In the genomic region with DNA sequence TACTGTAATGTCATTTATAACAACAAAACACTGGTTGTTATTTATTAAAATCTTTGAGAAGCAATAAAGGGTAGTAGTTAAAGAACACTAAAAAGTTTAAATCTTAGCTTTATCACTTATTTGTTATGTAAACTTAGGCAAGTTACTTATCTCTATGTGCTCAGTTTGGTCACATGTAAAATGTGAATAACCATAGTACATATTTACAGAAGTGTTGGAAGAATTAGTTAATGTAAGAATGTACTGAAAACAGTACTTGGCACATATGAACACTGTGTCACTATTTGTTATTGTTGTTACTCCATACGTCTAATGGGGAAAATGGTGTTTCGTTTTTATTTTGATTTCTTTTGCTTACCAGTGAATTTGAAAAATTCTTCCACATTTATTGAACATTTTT, we compare ENCODE assay signal across 1 cellular context.
TF ChIP-seq lines count a peak whose summit lies in the region.

No MANE protein-coding gene starts in this region.

TF ChIP-seq in GM12878, 131 proteins besides CTCF, POLR2A, EP300 and RAD21 (continued from another document):
- TF ChIP-seq, protein P1, sequence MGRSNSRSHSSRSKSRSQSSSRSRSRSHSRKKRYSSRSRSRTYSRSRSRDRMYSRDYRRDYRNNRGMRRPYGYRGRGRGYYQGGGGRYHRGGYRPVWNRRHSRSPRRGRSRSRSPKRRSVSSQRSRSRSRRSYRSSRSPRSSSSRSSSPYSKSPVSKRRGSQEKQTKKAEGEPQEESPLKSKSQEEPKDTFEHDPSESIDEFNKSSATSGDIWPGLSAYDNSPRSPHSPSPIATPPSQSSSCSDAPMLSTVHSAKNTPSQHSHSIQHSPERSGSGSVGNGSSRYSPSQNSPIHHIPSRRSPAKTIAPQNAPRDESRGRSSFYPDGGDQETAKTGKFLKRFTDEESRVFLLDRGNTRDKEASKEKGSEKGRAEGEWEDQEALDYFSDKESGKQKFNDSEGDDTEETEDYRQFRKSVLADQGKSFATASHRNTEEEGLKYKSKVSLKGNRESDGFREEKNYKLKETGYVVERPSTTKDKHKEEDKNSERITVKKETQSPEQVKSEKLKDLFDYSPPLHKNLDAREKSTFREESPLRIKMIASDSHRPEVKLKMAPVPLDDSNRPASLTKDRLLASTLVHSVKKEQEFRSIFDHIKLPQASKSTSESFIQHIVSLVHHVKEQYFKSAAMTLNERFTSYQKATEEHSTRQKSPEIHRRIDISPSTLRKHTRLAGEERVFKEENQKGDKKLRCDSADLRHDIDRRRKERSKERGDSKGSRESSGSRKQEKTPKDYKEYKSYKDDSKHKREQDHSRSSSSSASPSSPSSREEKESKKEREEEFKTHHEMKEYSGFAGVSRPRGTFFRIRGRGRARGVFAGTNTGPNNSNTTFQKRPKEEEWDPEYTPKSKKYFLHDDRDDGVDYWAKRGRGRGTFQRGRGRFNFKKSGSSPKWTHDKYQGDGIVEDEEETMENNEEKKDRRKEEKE (IDR thresholded peaks at IDR 0.05): no peak
- TF ChIP-seq E4F1 (IDR thresholded peaks at IDR 0.05; ENCODE audit: borderline replicate concordance, partially characterized antibody) (no peak), PML (IDR thresholded peaks at IDR 0.05; ENCODE audit: low read length) (no peak), BHLHE40 (IDR thresholded peaks at IDR 0.05; ENCODE audit: borderline replicate concordance in 1 of 2, low read depth in 2 of 2, low read length in 1 of 2) (no peak), IKZF2 (IDR thresholded peaks at IDR 0.05) (no peak), CBFB (IDR thresholded peaks at IDR 0.05; ENCODE audit: low read depth) (no peak), TCF3 (IDR thresholded peaks at IDR 0.05; ENCODE audit: borderline replicate concordance, insufficient read depth, low read depth, low read length) (no peak), TAF1 (IDR thresholded peaks at IDR 0.05; ENCODE audit: borderline replicate concordance, low read depth, low read length) (no peak), CHD4 (IDR thresholded peaks at IDR 0.05) (no peak), ATF3 (IDR thresholded peaks at IDR 0.05; ENCODE audit: borderline replicate concordance, extremely low read depth, low read depth, low read length) (no peak), LARP7 (IDR thresholded peaks at IDR 0.05) (no peak), ZNF384 (IDR thresholded peaks at IDR 0.05; ENCODE audit: borderline replicate concordance, low read depth, low read length) (no peak)
- TF ChIP-seq, protein P2, sequence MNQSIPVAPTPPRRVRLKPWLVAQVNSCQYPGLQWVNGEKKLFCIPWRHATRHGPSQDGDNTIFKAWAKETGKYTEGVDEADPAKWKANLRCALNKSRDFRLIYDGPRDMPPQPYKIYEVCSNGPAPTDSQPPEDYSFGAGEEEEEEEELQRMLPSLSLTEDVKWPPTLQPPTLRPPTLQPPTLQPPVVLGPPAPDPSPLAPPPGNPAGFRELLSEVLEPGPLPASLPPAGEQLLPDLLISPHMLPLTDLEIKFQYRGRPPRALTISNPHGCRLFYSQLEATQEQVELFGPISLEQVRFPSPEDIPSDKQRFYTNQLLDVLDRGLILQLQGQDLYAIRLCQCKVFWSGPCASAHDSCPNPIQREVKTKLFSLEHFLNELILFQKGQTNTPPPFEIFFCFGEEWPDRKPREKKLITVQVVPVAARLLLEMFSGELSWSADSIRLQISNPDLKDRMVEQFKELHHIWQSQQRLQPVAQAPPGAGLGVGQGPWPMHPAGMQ (IDR thresholded peaks at IDR 0.05; ENCODE audit: borderline replicate concordance): no peak
- TF ChIP-seq, protein P3, sequence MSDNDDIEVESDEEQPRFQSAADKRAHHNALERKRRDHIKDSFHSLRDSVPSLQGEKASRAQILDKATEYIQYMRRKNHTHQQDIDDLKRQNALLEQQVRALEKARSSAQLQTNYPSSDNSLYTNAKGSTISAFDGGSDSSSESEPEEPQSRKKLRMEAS (IDR thresholded peaks at IDR 0.05; ENCODE audit: low read depth, low read length): no peak
